In genomic region chr6:100445512-100445911, GRCh38 we compare ENCODE assay signal across 6 cellular contexts. TPM values are rescaled to one million over a fixed set of nuclear protein-coding genes. Genes with fewer than 3 reads are reported as not detected.
"Had no signal": no experiment of that assay in that cellular context is flagged by ENCODE, and none has a peak within 500 bp of the region (broad histone marks: within the 10 kb centered on the region; RNA-seq: fewer than 3 reads in every experiment).

No MANE protein-coding gene starts in this region.

- H3K36me3 ChIP-seq: HAP-1 had no signal

- H3K4me1 ChIP-seq: HAP-1 had no signal

- H3K4me3 ChIP-seq: GM23338, HAP-1 had no signal

- H3K9me3 ChIP-seq: HAP-1 had no signal

- DNase-seq: Karpas-422, KBM-7 had no signal

- H3K9ac ChIP-seq: KMS-11 had no signal

- H3K27ac ChIP-seq: KMS-11 had no signal

RNA-seq across cellular contexts. Expression of gene SIM1, which starts 19.2 kb away (rescaled TPM):
- polyA plus RNA-seq: IgD-negative memory B cell had no signal
